In genomic region chr5:177363565-177363964, GRCh38 we compare ENCODE assay signal across 1 cellular context.
TF ChIP-seq lines count a peak whose summit lies in the region.

No MANE protein-coding gene starts in this region.

TF ChIP-seq in K562, 482 proteins besides CTCF, POLR2A, EP300 and RAD21 (continued from another document and continues in another):
- no peak for TF ChIP-seq HES1 (IDR thresholded peaks at IDR 0.05; ENCODE audit: low read depth)
- no peak for TF ChIP-seq MEIS2 (IDR thresholded peaks at IDR 0.05; ENCODE audit: partially characterized antibody)
- TF ChIP-seq NR1H2 (CRISPR knock-in tag; IDR thresholded peaks at IDR 0.05): no peak
- no peak for TF ChIP-seq RB1 (IDR thresholded peaks at IDR 0.05; ENCODE audit: low read depth)
- no peak for TF ChIP-seq CREBBP (IDR thresholded peaks at IDR 0.05; ENCODE audit: low read depth, low read length)
- peak; percentile 68 to 70 for TF ChIP-seq HDAC1 (IDR thresholded peaks at IDR 0.05)
- no peak for TF ChIP-seq NR4A1 (CRISPR knock-in tag; IDR thresholded peaks at IDR 0.05)
- no peak for TF ChIP-seq NR4A1 (tag; IDR thresholded peaks at IDR 0.05)
- TF ChIP-seq ATF7 (IDR thresholded peaks at IDR 0.05): no peak
- no peak for TF ChIP-seq RBM14 (IDR thresholded peaks at IDR 0.05; ENCODE audit: borderline replicate concordance, insufficient read depth, low read depth, low read length)
- TF ChIP-seq E2F8 (IDR thresholded peaks at IDR 0.05; ENCODE audit: low read depth, partially characterized antibody): no peak
- no peak for TF ChIP-seq ZNF77 (CRISPR knock-in tag; IDR thresholded peaks at IDR 0.05)
- 0 out of 2 replicates have a peak, but pooled peaks have one; percentile 8 for TF ChIP-seq ESRRA (IDR thresholded peaks at IDR 0.05; ENCODE audit: borderline replicate concordance, low read depth)
- no peak for TF ChIP-seq ETV6 (IDR thresholded peaks at IDR 0.05; ENCODE audit: borderline replicate concordance in 1 of 2, low read depth in 2 of 2, low read length in 1 of 2)
- no peak for TF ChIP-seq ETV6 (CRISPR knock-in tag; IDR thresholded peaks at IDR 0.05; ENCODE audit: borderline replicate concordance)
- no peak for TF ChIP-seq CREB3 (tag; conservative IDR thresholded peaks at IDR 0.05; ENCODE audit: low read depth)
- TF ChIP-seq KDM1A (IDR thresholded peaks at IDR 0.05): peak; percentile 95 to 97
- 0 out of 2 replicates have a peak, but pooled peaks have one; percentile 4 for TF ChIP-seq DPF2 (IDR thresholded peaks at IDR 0.05)
- TF ChIP-seq REST (CRISPR knock-in tag; IDR thresholded peaks at IDR 0.05; ENCODE audit: low read depth): no peak
- TF ChIP-seq TFAP4 (CRISPR knock-in tag; IDR thresholded peaks at IDR 0.05; ENCODE audit: borderline replicate concordance): no peak
- TF ChIP-seq HMGXB4 (CRISPR knock-in tag; IDR thresholded peaks at IDR 0.05): no peak
- no peak for TF ChIP-seq ZBTB7A (IDR thresholded peaks at IDR 0.05; ENCODE audit: borderline replicate concordance, control insufficient read depth, low read depth, low read length)
- TF ChIP-seq FOXJ3 (CRISPR knock-in tag; IDR thresholded peaks at IDR 0.05): no peak
- no peak for TF ChIP-seq ZNF121 (CRISPR knock-in tag; conservative IDR thresholded peaks at IDR 0.05)
- no peak for TF ChIP-seq SRSF9 (IDR thresholded peaks at IDR 0.05; ENCODE audit: borderline replicate concordance, low read depth, low read length)
- TF ChIP-seq OTX1 (CRISPR knock-in tag; IDR thresholded peaks at IDR 0.05): no peak
- TF ChIP-seq ARID3B (CRISPR knock-in tag; IDR thresholded peaks at IDR 0.05; ENCODE audit: borderline replicate concordance): no peak
- TF ChIP-seq L3MBTL2 (IDR thresholded peaks at IDR 0.05): no peak
- TF ChIP-seq CBX2 (IDR thresholded peaks at IDR 0.05; ENCODE audit: insufficient read depth, low read length, poor library complexity, severe bottlenecking): no peak
- no peak for TF ChIP-seq NFRKB (IDR thresholded peaks at IDR 0.05; ENCODE audit: low read depth)
- TF ChIP-seq NR2F6 (CRISPR knock-in tag; IDR thresholded peaks at IDR 0.05): no peak
- TF ChIP-seq HNRNPK (IDR thresholded peaks at IDR 0.05; ENCODE audit: low read depth, low read length, poor library complexity, severe bottlenecking): no peak
- TF ChIP-seq ZNF408 (CRISPR knock-in tag; IDR thresholded peaks at IDR 0.05; ENCODE audit: low read depth): no peak
- no peak for TF ChIP-seq PBX2 (CRISPR knock-in tag; IDR thresholded peaks at IDR 0.05; ENCODE audit: low read depth)
- TF ChIP-seq PBX2 (tag; conservative IDR thresholded peaks at IDR 0.05; ENCODE audit: low read depth): no peak
- TF ChIP-seq FOXO4 (CRISPR knock-in tag; IDR thresholded peaks at IDR 0.05): no peak
- 0 out of 2 replicates have a peak, but pooled peaks have one; percentile 10 for TF ChIP-seq GATA2 (CRISPR knock-in tag; IDR thresholded peaks at IDR 0.05)
- no peak for TF ChIP-seq ZNF134 (CRISPR knock-in tag; conservative IDR thresholded peaks at IDR 0.05)
- no peak for TF ChIP-seq ZNF696 (CRISPR knock-in tag; conservative IDR thresholded peaks at IDR 0.05)
- TF ChIP-seq ZNF511 (CRISPR knock-in tag; IDR thresholded peaks at IDR 0.05): no peak
- TF ChIP-seq ZNF165 (CRISPR knock-in tag; IDR thresholded peaks at IDR 0.05; ENCODE audit: borderline replicate concordance): no peak
- TF ChIP-seq NCOA2 (IDR thresholded peaks at IDR 0.05; ENCODE audit: partially characterized antibody in 2 of 2): no peak
- no peak for TF ChIP-seq KAT7 (CRISPR knock-in tag; IDR thresholded peaks at IDR 0.05; ENCODE audit: borderline replicate concordance)
